In genomic region chr14:75579882-75580281, GRCh38 we compare ENCODE assay signal across 11 cellular contexts. TPM values are rescaled to one million over a fixed set of nuclear protein-coding genes. Genes with fewer than 3 reads are reported as not detected.
DNase-seq lines count a peak whose midpoint lies in the region; ATAC-seq, FAIRE-seq and TF ChIP-seq lines count a peak whose summit lies in the region.
"Had no signal": no experiment of that assay in that cellular context is flagged by ENCODE, and none has a peak within 500 bp of the region (broad histone marks: within the 10 kb centered on the region; RNA-seq: fewer than 3 reads in every experiment).

No MANE protein-coding gene starts in this region.

- no peak for TF ChIP-seq POLR2A in GM12891 (IDR thresholded peaks at IDR 0.05; ENCODE audit: low read depth, low read length)

- no peak for DNase-seq in activated naive CD8-positive, alpha-beta T cell treated with anti-CD3 and anti-CD28 coated beads, Interleukin-2, amount 50 U/mL, for 24 hours
- no peak for DNase-seq in activated naive CD8-positive, alpha-beta T cell treated with anti-CD3 and anti-CD28 coated beads for 36 hours
- DNase-seq in epithelial cell of proximal tubule (ENCODE audit: low read depth), result no peak
- DNase-seq in type B pancreatic cell (ENCODE audit: extremely low spot score, unreplicated experiment), result no peak
- no peak for DNase-seq in GM12891 (ENCODE audit: insufficient read length, low spot score)
- DNase-seq: NCI-H187; SIG-M5; stimulated activated CD4-positive, alpha-beta T cell treated with anti-CD3 and anti-CD28 coated beads, Interleukin-4, amount 100 ng/mL, for 24 hours had no signal

- no peaks in the 10 kb centered on the region for H3K27me3 ChIP-seq in muscle layer of duodenum (ENCODE audit: low read depth, low read length)

- no peaks in the 10 kb centered on the region for H3K9me3 ChIP-seq in muscle layer of duodenum (ENCODE audit: control insufficient read depth in 1 of 2, low read length in 2 of 2)

- peak overlapping the region; percentile 61 for H3K27ac ChIP-seq in muscle layer of duodenum (ENCODE audit: low read length)

- peak overlapping the region; percentile 82 for H3K4me3 Mint-ChIP-seq in activated naive CD8-positive, alpha-beta T cell treated with anti-CD3 and anti-CD28 coated beads, Interleukin-2, amount 50 U/mL, for 24 hours
- H3K4me3 Mint-ChIP-seq in activated naive CD8-positive, alpha-beta T cell treated with anti-CD3 and anti-CD28 coated beads for 36 hours, result no peak overlapping the region
- no peak overlapping the region for H3K4me3 Mint-ChIP-seq in type B pancreatic cell

- no peak for ATAC-seq in activated naive CD8-positive, alpha-beta T cell treated with anti-CD3 and anti-CD28 coated beads, Interleukin-2, amount 50 U/mL, for 24 hours
- ATAC-seq in GM18511 (IDR thresholded peaks at IDR 0.05; ENCODE audit: unreplicated experiment) (no peak), HG03571 (IDR thresholded peaks at IDR 0.05; ENCODE audit: unreplicated experiment) (no peak)

- no peak for FAIRE-seq in GM12891 (lab: Jason Lieb, UNC)

- peaks cover 30% of the 10 kb centered on the region for H3K4me1 Mint-ChIP-seq in activated naive CD8-positive, alpha-beta T cell treated with anti-CD3 and anti-CD28 coated beads, Interleukin-2, amount 50 U/mL, for 24 hours
- peaks cover 13% of the 10 kb centered on the region for H3K4me1 Mint-ChIP-seq in activated naive CD8-positive, alpha-beta T cell treated with anti-CD3 and anti-CD28 coated beads for 36 hours
- H3K4me1 Mint-ChIP-seq in type B pancreatic cell (ENCODE audit: unreplicated experiment), result peaks cover 6% of the 10 kb centered on the region

- H3K27ac Mint-ChIP-seq in activated naive CD8-positive, alpha-beta T cell treated with anti-CD3 and anti-CD28 coated beads, Interleukin-2, amount 50 U/mL, for 24 hours, result no peak overlapping the region
- H3K27ac Mint-ChIP-seq in activated naive CD8-positive, alpha-beta T cell treated with anti-CD3 and anti-CD28 coated beads for 36 hours, result no peak overlapping the region
- H3K27ac Mint-ChIP-seq in type B pancreatic cell, result peak overlapping the region; percentile 84

- peak overlapping the region; percentile 77 for H3K4me3 ChIP-seq in epithelial cell of proximal tubule (ENCODE audit: low read depth, low read length)
- H3K4me3 ChIP-seq in muscle layer of duodenum (ENCODE audit: low read depth in 1 of 2, low read length in 2 of 2), result peak overlapping the region; percentile 63 to 74

- H3K36me3 ChIP-seq in muscle layer of duodenum (ENCODE audit: control insufficient read depth in 1 of 2, insufficient read depth in 2 of 2, low read length in 2 of 2), result no peaks in the 10 kb centered on the region

- peaks cover 9 to 12% of the 10 kb centered on the region in 2 donors for H3K4me1 ChIP-seq in muscle layer of duodenum (ENCODE audit: control insufficient read depth in 1 of 2, insufficient read depth in 2 of 2, low read length in 2 of 2)

- H3K36me3 Mint-ChIP-seq in activated naive CD8-positive, alpha-beta T cell treated with anti-CD3 and anti-CD28 coated beads, Interleukin-2, amount 50 U/mL, for 24 hours (ENCODE audit: low read depth), result no peaks in the 10 kb centered on the region
- no peaks in the 10 kb centered on the region for H3K36me3 Mint-ChIP-seq in activated naive CD8-positive, alpha-beta T cell treated with anti-CD3 and anti-CD28 coated beads for 36 hours
- no peaks in the 10 kb centered on the region for H3K36me3 Mint-ChIP-seq in type B pancreatic cell

- peaks cover 5% of the 10 kb centered on the region for H3K27me3 Mint-ChIP-seq in activated naive CD8-positive, alpha-beta T cell treated with anti-CD3 and anti-CD28 coated beads, Interleukin-2, amount 50 U/mL, for 24 hours
- no peaks in the 10 kb centered on the region for H3K27me3 Mint-ChIP-seq in activated naive CD8-positive, alpha-beta T cell treated with anti-CD3 and anti-CD28 coated beads for 36 hours
- peaks cover 6% of the 10 kb centered on the region for H3K27me3 Mint-ChIP-seq in type B pancreatic cell

- no peaks in the 10 kb centered on the region for H3K9me3 Mint-ChIP-seq in activated naive CD8-positive, alpha-beta T cell treated with anti-CD3 and anti-CD28 coated beads, Interleukin-2, amount 50 U/mL, for 24 hours
- H3K9me3 Mint-ChIP-seq in activated naive CD8-positive, alpha-beta T cell treated with anti-CD3 and anti-CD28 coated beads for 36 hours, result no peaks in the 10 kb centered on the region
- H3K9me3 Mint-ChIP-seq in type B pancreatic cell, result no peaks in the 10 kb centered on the region

- TF ChIP-seq CTCF in epithelial cell of proximal tubule (conservative IDR thresholded peaks at IDR 0.05; ENCODE audit: low read depth, low read length) (no peak), type B pancreatic cell (conservative IDR thresholded peaks at IDR 0.05) (no peak)

TF ChIP-seq in GM12891, 5 proteins besides CTCF, POLR2A, EP300 and RAD21:
- TF ChIP-seq PAX5 (IDR thresholded peaks at IDR 0.05; ENCODE audit: insufficient read depth, low read length, severe bottlenecking), result no peak
- TF ChIP-seq TAF1 (IDR thresholded peaks at IDR 0.05; ENCODE audit: low read depth, low read length), result no peak
- TF ChIP-seq POU2F2 (IDR thresholded peaks at IDR 0.05; ENCODE audit: low read depth, low read length), result no peak
- TF ChIP-seq POLR2AphosphoS5 (IDR thresholded peaks at IDR 0.05; ENCODE audit: low read depth, low read length), result no peak
- no peak for TF ChIP-seq SPI1 (IDR thresholded peaks at IDR 0.05; ENCODE audit: low read depth, low read length)

RNA-seq across cellular contexts. Expression of gene FLVCR2, which starts 1.5 kb away (rescaled TPM):
- under 1 TPM; 0.64 to 0.78 TPM for total RNA-seq in activated naive CD8-positive, alpha-beta T cell treated with anti-CD3 and anti-CD28 coated beads for 36 hours
- total RNA-seq in epithelial cell of proximal tubule (0.07 and 0.75 TPM in 2 replicates), type B pancreatic cell (ENCODE audit: low replicate concordance) (5.6 and 11.8 TPM in 2 replicates)
- 2.1 TPM for polyA plus RNA-seq in GM12891 (2012; ENCODE audit: low read depth, missing spikeins)

RNA-seq across cellular contexts. Expression of gene BATF, which starts 57.6 kb away (rescaled TPM):
- total RNA-seq in activated naive CD8-positive, alpha-beta T cell treated with anti-CD3 and anti-CD28 coated beads for 36 hours, result 10 to 100 TPM; 46.2 to 47.9 TPM
- 0.94 TPM in 1 of 2 replicates, not detected in the other for total RNA-seq in epithelial cell of proximal tubule
- total RNA-seq in type B pancreatic cell (ENCODE audit: low replicate concordance), result 2.2 and 2.6 TPM in 2 replicates
- 74.9 TPM for polyA plus RNA-seq in GM12891 (2012; ENCODE audit: low read depth, missing spikeins)

Comparison
In these comparisons a context has a peak if more than half of its experiments do, and no peak if none do; other contexts are left out.
1. RNA of gene BATF, which starts 57.6 kb away (total RNA-seq): 46.2 to 47.9 TPM in activated naive CD8-positive, alpha-beta T cell treated with anti-CD3 and anti-CD28 coated beads for 36 hours; 2.2 to 2.6 TPM in type B pancreatic cell and 0.94 TPM in epithelial cell of proximal tubule; every median in the first group is over 10 times any median in the second.